Comparison of ENCODE assay signal across 1 cellular context in the genomic region with DNA sequence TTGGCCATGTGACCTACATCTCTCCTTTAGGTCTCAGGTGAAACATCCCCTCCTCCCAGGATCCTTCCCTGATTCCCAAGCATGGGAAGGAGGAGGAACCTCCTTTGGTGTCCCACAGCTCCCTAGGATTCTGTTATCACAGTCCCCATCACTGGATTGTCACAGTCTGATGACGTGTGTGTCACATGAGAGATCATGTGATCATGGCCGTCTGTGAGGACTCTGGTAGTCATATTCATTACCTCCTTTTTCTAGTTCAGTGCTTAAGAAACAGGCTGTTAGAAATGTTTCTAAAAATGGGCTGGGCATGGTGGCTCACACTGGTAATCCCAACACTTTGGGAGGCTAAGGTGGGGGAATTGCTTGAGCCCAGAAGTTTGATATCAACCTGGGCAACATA.
TF ChIP-seq lines count a peak whose summit lies in the region.

No MANE protein-coding gene starts in this region.

TF ChIP-seq in A549, 52 proteins besides CTCF, POLR2A, EP300 and RAD21 (continued from another document):
- TF ChIP-seq, protein P1, sequence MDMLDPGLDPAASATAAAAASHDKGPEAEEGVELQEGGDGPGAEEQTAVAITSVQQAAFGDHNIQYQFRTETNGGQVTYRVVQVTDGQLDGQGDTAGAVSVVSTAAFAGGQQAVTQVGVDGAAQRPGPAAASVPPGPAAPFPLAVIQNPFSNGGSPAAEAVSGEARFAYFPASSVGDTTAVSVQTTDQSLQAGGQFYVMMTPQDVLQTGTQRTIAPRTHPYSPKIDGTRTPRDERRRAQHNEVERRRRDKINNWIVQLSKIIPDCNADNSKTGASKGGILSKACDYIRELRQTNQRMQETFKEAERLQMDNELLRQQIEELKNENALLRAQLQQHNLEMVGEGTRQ (IDR thresholded peaks at IDR 0.05), result peak; percentile 84
- TF ChIP-seq RARB (CRISPR knock-in tag; IDR thresholded peaks at IDR 0.05), result no peak
